Comparison of ENCODE assay signal across 25 cellular contexts in genomic region chr3:23404241-23404640, GRCh38.
DNase-seq lines count a peak whose midpoint lies in the region; ATAC-seq and TF ChIP-seq lines count a peak whose summit lies in the region.
"Had no signal": no experiment of that assay in that cellular context is flagged by ENCODE, and none has a peak within 500 bp of the region (broad histone marks: within the 10 kb centered on the region; RNA-seq: fewer than 3 reads in every experiment).

No MANE protein-coding gene starts in this region.

- peak; percentile 61 for ATAC-seq in HG02610 (IDR thresholded peaks at IDR 0.05; ENCODE audit: unreplicated experiment)
- no peak for ATAC-seq in HG03196 (IDR thresholded peaks at IDR 0.05; ENCODE audit: unreplicated experiment)
- no peak for ATAC-seq in HG03045 (IDR thresholded peaks at IDR 0.05; ENCODE audit: unreplicated experiment)
- ATAC-seq: activated naive CD4-positive, alpha-beta T cell treated with anti-CD3 and anti-CD28 coated beads, Interleukin-2, amount 50 U/mL, for 72 hours; activated T-helper 17 cell treated with anti-CD3 and anti-CD28 coated beads, Interleukin-2, amount 50 U/mL, for 72 hours; sciatic nerve had no signal

- DNase-seq in EH (ENCODE audit: low read depth) (peak; percentile 4), OCI-LY7 (ENCODE audit: low spot score) (no peak), kidney tubule cell (ENCODE audit: low spot score) (peak; percentile 65), NCI-H345 treated with DMSO at 0.1 percent for 48 hours (lab: John Stamatoyannopoulos, UW; ENCODE audit: unreplicated experiment) (no peak), NCI-H2029 (lab: John Stamatoyannopoulos, UW) (no peak)
- DNase-seq: activated CD4-positive, alpha-beta T cell treated with anti-CD3 and anti-CD28 coated beads, Interleukin-2, amount 50 U/mL, for 4 hours; activated CD4-positive, CD25-positive, alpha-beta regulatory T cell; activated CD8-positive, alpha-beta memory T cell treated with anti-CD3 and anti-CD28 coated beads, Interleukin-2, amount 50 U/mL, for 48 hours; anterior cingulate cortex; CD4-positive, alpha-beta T cell; GDM1; NCI-H1105; NCI-H2029 treated with DMSO at 0.1 percent for 48 hours; NCI-H446; posterior cingulate gyrus; stomach had no signal

- no peak for TF ChIP-seq CTCF in OCI-LY7 (conservative IDR thresholded peaks at IDR 0.05; ENCODE audit: low read length)

- H3K4me2 ChIP-seq in OCI-LY7 (ENCODE audit: low read length), result peak overlapping the region; percentile 75
- H3K4me2 ChIP-seq: neural progenitor cell had no signal

- BruUV-seq in OCI-LY7 (replicated peaks; lab: Mats Ljungman, UMichigan), result no TSS peak

- no peaks in the 10 kb centered on the region for H3K36me3 ChIP-seq in OCI-LY7 (ENCODE audit: insufficient read depth, low read length)
- H3K36me3 ChIP-seq: neural progenitor cell, stomach, tibial nerve had no signal

- peak overlapping the region; percentile 56 for H3K4me3 ChIP-seq in OCI-LY7 (ENCODE audit: low read depth, low read length, poor library complexity, severe bottlenecking)
- H3K4me3 ChIP-seq: lung, neural progenitor cell, stomach, tibial nerve had no signal

- H2AFZ ChIP-seq in OCI-LY7 (ENCODE audit: low read length), result peak overlapping the region; percentile 46; the same call in 1 of the 2 replicates
- H2AFZ ChIP-seq: neural progenitor cell had no signal

- intact Hi-C loops in OCI-LY7 (cut with micrococcal nuclease; ENCODE audit: unreplicated experiment), result no loop called here

- H3K27ac ChIP-seq in OCI-LY7 (ENCODE audit: low read depth, low read length, poor library complexity, severe bottlenecking), result peak overlapping the region; percentile 91
- H3K27ac ChIP-seq: neural progenitor cell, stomach, tibial nerve had no signal

- H3K9me2 ChIP-seq in OCI-LY7 (ENCODE audit: insufficient read depth, low read length), result no peaks in the 10 kb centered on the region

- H4K20me1 ChIP-seq in OCI-LY7 (ENCODE audit: insufficient read depth, low read length), result no peaks in the 10 kb centered on the region

- no peaks in the 10 kb centered on the region for H3K9me3 ChIP-seq in OCI-LY7 (ENCODE audit: low read length)
- H3K9me3 ChIP-seq: stomach, tibial nerve had no signal

- peaks cover 90% of the 10 kb centered on the region for H3K4me1 ChIP-seq in OCI-LY7 (ENCODE audit: insufficient read depth, low read length, poor library complexity, severe bottlenecking)

- CTCF ChIA-PET in OCI-LY7 (lab: Charles Lee; ENCODE audit: unreplicated experiment), result interaction anchor here (1.0 to 1.1 kb wide), 3 partner anchors 14 to 251 kb away, joined by 3 to 4 read pairs (median 3); no protein-coding TSS in a partner anchor

- H3K79me2 ChIP-seq in OCI-LY7 (ENCODE audit: insufficient read depth, low read depth, low read length), result peaks cover 27% of the 10 kb centered on the region; the same call in 1 of the 2 replicates

- POLR2A ChIA-PET in OCI-LY7 (lab: Charles Lee), result interaction anchor here (0.5 to 6.3 kb wide), 21 partner anchors 9 to 382 kb away, joined by 3 to 130 read pairs (median 5); no protein-coding TSS in a partner anchor

Comparison
In these comparisons a context has a peak if more than half of its experiments do, and no peak if none do; other contexts are left out.
1. DNase-seq: peak in EH (single experiment) and kidney tubule cell (single experiment); none in OCI-LY7 (single experiment), NCI-H345 treated with DMSO at 0.1 percent for 48 hours (single experiment) and NCI-H2029 (single experiment).